8 cellular contexts compared by ENCODE assay signal in genomic region chr5:178279723-178280438, GRCh38.
A peak's percentile ranks its signal among the peaks of the same experiment; 100 is the strongest.
DNase-seq lines count a peak whose midpoint lies in the region; ATAC-seq and TF ChIP-seq lines count a peak whose summit lies in the region.

No MANE protein-coding gene starts in this region.

- H3K9me3 ChIP-seq in DOHH2 (ENCODE audit: control insufficient read depth, insufficient read depth, low read length), result peaks cover 6% of the 10 kb centered on the region

- no peaks in the 10 kb centered on the region for H3K36me3 Mint-ChIP-seq in activated T-cell treated with anti-CD3 and anti-CD28 coated beads, Interleukin-2, amount 50 U/mL, for 24 hours (ENCODE audit: low read depth)
- H3K36me3 Mint-ChIP-seq in nephron (ENCODE audit: low read depth), result peaks cover 8% of the 10 kb centered on the region

- H3K27ac ChIP-seq in DOHH2 (ENCODE audit: low read depth, low read length), result no peak overlapping the region

- H3K27me3 Mint-ChIP-seq in activated T-cell treated with anti-CD3 and anti-CD28 coated beads, Interleukin-2, amount 50 U/mL, for 24 hours, result peaks cover 20% of the 10 kb centered on the region
- H3K27me3 Mint-ChIP-seq in nephron (ENCODE audit: low read depth), result peaks cover 29% of the 10 kb centered on the region

- H3K36me3 ChIP-seq in DOHH2 (ENCODE audit: control insufficient read depth, low read length), result no peaks in the 10 kb centered on the region

- H3K4me3 ChIP-seq in DOHH2 (ENCODE audit: low read length), result no peak overlapping the region
- H3K4me3 ChIP-seq in fibroblast of pulmonary artery (replicated peaks; ENCODE audit: low read depth, low read length), result no peak overlapping the region

- no peak overlapping the region for H3K27ac Mint-ChIP-seq in activated T-cell treated with anti-CD3 and anti-CD28 coated beads, Interleukin-2, amount 50 U/mL, for 24 hours
- peak overlapping the region in 1 of 3 experiments; percentile 32 for H3K27ac Mint-ChIP-seq in nephron

- no peaks in the 10 kb centered on the region for H4K20me1 ChIP-seq in DOHH2 (ENCODE audit: control insufficient read depth, insufficient read depth, low read depth, low read length)

- no peaks in the 10 kb centered on the region for H3K27me3 ChIP-seq in DOHH2 (ENCODE audit: control insufficient read depth, low read length)

- H3K79me2 ChIP-seq in DOHH2 (ENCODE audit: control insufficient read depth, low read length), result no peaks in the 10 kb centered on the region

- DNase-seq in OCI-M1 (lab: John Stamatoyannopoulos, UW), result peak; percentile 89
- peak; percentile 72 for DNase-seq in activated T-cell treated with anti-CD3 and anti-CD28 coated beads, Interleukin-2, amount 50 U/mL, for 24 hours
- DNase-seq in fibroblast of pulmonary artery (ENCODE audit: low read depth), result peak; percentile 81
- peak; percentile 83 for DNase-seq in stimulated activated naive CD8-positive, alpha-beta T cell treated with anti-CD3 and anti-CD28 coated beads, Interleukin-15, Interleukin-2, amounts not matched to agents 100 U/mL and 50 U/mL, for 24 hours

- H3F3A ChIP-seq in DOHH2 (ENCODE audit: control insufficient read depth, insufficient read depth), result 0 out of 2 replicates have a peak, but pooled peaks cover 6% of the 10 kb centered on the region

- peaks cover 10% of the 10 kb centered on the region for H3K9me3 Mint-ChIP-seq in activated T-cell treated with anti-CD3 and anti-CD28 coated beads, Interleukin-2, amount 50 U/mL, for 24 hours
- peaks cover 7% of the 10 kb centered on the region for H3K9me3 Mint-ChIP-seq in nephron

- H3K4me2 ChIP-seq in DOHH2 (ENCODE audit: low read length), result no peak overlapping the region

- TF ChIP-seq CTCF in DOHH2 (IDR thresholded peaks at IDR 0.05; ENCODE audit: low read depth, low read length, poor library complexity, severe bottlenecking), result peak; percentile 97
- peak; percentile 95 for TF ChIP-seq CTCF in fibroblast of pulmonary artery (IDR thresholded peaks at IDR 0.05; ENCODE audit: low read length, missing control alignments)
- peak; percentile 95 to 98 (median 97) for TF ChIP-seq CTCF in nephron (IDR thresholded peaks at IDR 0.05; ENCODE audit: unreplicated experiment in 3 of 3)

- H3K4me1 Mint-ChIP-seq in activated T-cell treated with anti-CD3 and anti-CD28 coated beads, Interleukin-2, amount 50 U/mL, for 24 hours (ENCODE audit: low read depth), result peaks cover 4% of the 10 kb centered on the region
- peaks cover 24% of the 10 kb centered on the region for H3K4me1 Mint-ChIP-seq in nephron

- H3K4me3 Mint-ChIP-seq in activated T-cell treated with anti-CD3 and anti-CD28 coated beads, Interleukin-2, amount 50 U/mL, for 24 hours, result no peak overlapping the region
- H3K4me3 Mint-ChIP-seq in nephron, result no peak overlapping the region

- ATAC-seq in HG02981 (IDR thresholded peaks at IDR 0.05; ENCODE audit: unreplicated experiment) (peak; percentile 61), GM19452 (IDR thresholded peaks at IDR 0.05; ENCODE audit: unreplicated experiment) (no peak)
- peak; percentile 73 for ATAC-seq in stimulated activated naive CD8-positive, alpha-beta T cell treated with anti-CD3 and anti-CD28 coated beads, Interleukin-15, Interleukin-2, amounts not matched to agents 100 U/mL and 50 U/mL, for 24 hours

- no peaks in the 10 kb centered on the region for H3K9me2 ChIP-seq in DOHH2 (replicated peaks; ENCODE audit: control insufficient read depth, low read length)

- peaks cover 3% of the 10 kb centered on the region for H3K4me1 ChIP-seq in DOHH2 (ENCODE audit: control insufficient read depth, low read length)
